ENCODE assay signal across 15 cellular contexts in genomic region chr12:6294533-6295186, GRCh38. TPM values are rescaled to one million over a fixed set of nuclear protein-coding genes. Genes with fewer than 3 reads are reported as not detected.
DNase-seq lines count a peak whose midpoint lies in the region; ATAC-seq and TF ChIP-seq lines count a peak whose summit lies in the region.
"Had no signal": no experiment of that assay in that cellular context is flagged by ENCODE, and none has a peak within 500 bp of the region (broad histone marks: within the 10 kb centered on the region; RNA-seq: fewer than 3 reads in every experiment).

No MANE protein-coding gene starts in this region.

- intact Hi-C loops in body of pancreas (cut with DNase I) = no loop called here

- H4K20me1 ChIP-seq in smooth muscle cell (ENCODE audit: low read depth) = no peaks in the 10 kb centered on the region

- no peaks in the 10 kb centered on the region for H3K9me3 ChIP-seq in body of pancreas
- no peaks in the 10 kb centered on the region for H3K9me3 ChIP-seq in iPS-18a (ENCODE audit: control insufficient read depth, low read depth, low read length)
- no peaks in the 10 kb centered on the region for H3K9me3 ChIP-seq in smooth muscle cell (replicated peaks; ENCODE audit: low read depth)
- H3K9me3 ChIP-seq: thyroid gland had no signal

- DNase-seq in MV-4-11 (lab: John Stamatoyannopoulos, UW) = peak; percentile 17
- no peak for DNase-seq in body of pancreas
- DNase-seq in smooth muscle cell (lab: John Stamatoyannopoulos, UW; ENCODE audit: unreplicated experiment) = no peak
- no peak for DNase-seq in NCI-H446 treated with DMSO at 0.1 percent for 48 hours (lab: John Stamatoyannopoulos, UW)
- DNase-seq in midbrain (lab: John Stamatoyannopoulos, UW) = no peak
- DNase-seq: caudate nucleus; glutamatergic neuron; naive thymus-derived CD8-positive, alpha-beta T cell; NCI-H510A had no signal

- H2AFZ ChIP-seq in smooth muscle cell (ENCODE audit: low read depth) = no peak overlapping the region

- 61 to 70% methylated on average over 2 of the region's 2 CpGs for WGBS in body of pancreas, 2 donors
- WGBS in smooth muscle cell (ENCODE audit: low lambda C conversion rate) = 58% methylated on average over 2 of the region's 2 CpGs

- no peaks in the 10 kb centered on the region for H3K36me3 ChIP-seq in body of pancreas (replicated peaks in 1 of 2; ENCODE audit: insufficient read depth in 1 of 2, low read depth in 2 of 2)
- H3K36me3 ChIP-seq in iPS-18a (ENCODE audit: control insufficient read depth, low read depth, low read length) = no peaks in the 10 kb centered on the region
- H3K36me3 ChIP-seq in smooth muscle cell (ENCODE audit: low read depth) = no peaks in the 10 kb centered on the region
- H3K36me3 ChIP-seq: thyroid gland had no signal

- peaks cover 27% of the 10 kb centered on the region for H3K4me1 ChIP-seq in body of pancreas
- H3K4me1 ChIP-seq in iPS-18a (ENCODE audit: control insufficient read depth, low read depth, low read length) = no peaks in the 10 kb centered on the region
- no peaks in the 10 kb centered on the region for H3K4me1 ChIP-seq in smooth muscle cell (ENCODE audit: low read depth)

- H3K27ac ChIP-seq in body of pancreas (peak overlapping the region in 3 of 4 donors; percentile 76 to 85 (median 83)), iPS-18a (ENCODE audit: low read length) (no peak overlapping the region), smooth muscle cell (ENCODE audit: low read depth) (peak overlapping the region; percentile 89)
- H3K27ac ChIP-seq: KMS-11, thyroid gland had no signal

- H3F3A ChIP-seq in smooth muscle cell (ENCODE audit: low read depth) = no peaks in the 10 kb centered on the region

- H3K4me2 ChIP-seq in smooth muscle cell = peak overlapping the region; percentile 10
- H3K4me2 ChIP-seq: KMS-11 had no signal

- no peaks in the 10 kb centered on the region for H3K27me3 ChIP-seq in body of pancreas
- no peaks in the 10 kb centered on the region for H3K27me3 ChIP-seq in iPS-18a (ENCODE audit: control insufficient read depth, insufficient read depth, low read length)
- no peaks in the 10 kb centered on the region for H3K27me3 ChIP-seq in smooth muscle cell (ENCODE audit: low read depth)
- H3K27me3 ChIP-seq: thyroid gland had no signal

- no peaks in the 10 kb centered on the region for H3K79me2 ChIP-seq in smooth muscle cell (ENCODE audit: low read depth)

- TF ChIP-seq CTCF in body of pancreas (IDR thresholded peaks at IDR 0.05) = no peak
- no peak for TF ChIP-seq CTCF in smooth muscle cell (IDR thresholded peaks at IDR 0.05; ENCODE audit: borderline replicate concordance, insufficient read depth, poor library complexity, severe bottlenecking)

- H3K9ac ChIP-seq in iPS-18a (ENCODE audit: low read length) (peak overlapping the region; percentile 22), smooth muscle cell (ENCODE audit: low read depth) (peak overlapping the region; percentile 88)
- H3K9ac ChIP-seq: KMS-11 had no signal

- ATAC-seq in body of pancreas = peak; percentile 52
- no peak for ATAC-seq in HG03442 (IDR thresholded peaks at IDR 0.05; ENCODE audit: unreplicated experiment)
- ATAC-seq in GM18873 (IDR thresholded peaks at IDR 0.05; ENCODE audit: low FRiP score, unreplicated experiment) = no peak
- ATAC-seq: naive thymus-derived CD8-positive, alpha-beta T cell had no signal

- H3K4me3 ChIP-seq in body of pancreas (no peak overlapping the region), iPS-18a (ENCODE audit: low read length) (no peak overlapping the region), smooth muscle cell (no peak overlapping the region)
- H3K4me3 ChIP-seq: thyroid gland had no signal

- TF ChIP-seq POLR2A in body of pancreas (IDR thresholded peaks at IDR 0.05) = peak in 1 of 3 donors; percentile 6

RNA-seq across cellular contexts. Expression of gene PLEKHG6, which starts 15.8 kb away (rescaled TPM):
- total RNA-seq in body of pancreas = 10 to 100 TPM in 1 of 2 donors, 1 to 10 TPM in 1; 7.0 to 16.2 TPM
- 6.5 and 7.8 TPM in 2 replicates for total RNA-seq in smooth muscle cell
- 5.2 and 21.9 TPM in 2 replicates for polyA plus RNA-seq in smooth muscle cell
- total RNA-seq: naive thymus-derived CD8-positive, alpha-beta T cell; T-helper 2 cell treated with Interferon-gamma antibody and Interleukin-4, amounts not matched to agents 100 ng/mL and 5 ng/mL, for 36 hours had no signal

RNA-seq across cellular contexts. Expression of gene TNFRSF1A, which starts 47.2 kb away (rescaled TPM):
- total RNA-seq in body of pancreas = 10 to 100 TPM; 54.5 to 92.0 TPM
- total RNA-seq in smooth muscle cell = 110 and 139 TPM in 2 replicates
- 144 and 148 TPM in 2 replicates for polyA plus RNA-seq in smooth muscle cell
